16 cellular contexts compared by ENCODE assay signal in genomic region chr13:47858678-47859050, GRCh38.
DNase-seq lines count a peak whose midpoint lies in the region; ATAC-seq and TF ChIP-seq lines count a peak whose summit lies in the region.
"Had no signal": no experiment of that assay in that cellular context is flagged by ENCODE, and none has a peak within 500 bp of the region (broad histone marks: within the 10 kb centered on the region; RNA-seq: fewer than 3 reads in every experiment).

No MANE protein-coding gene starts in this region.

- TF ChIP-seq POLR2A in breast epithelium (IDR thresholded peaks at IDR 0.05) = no peak

- BruUV-seq in MCF 10A (replicated peaks; lab: Mats Ljungman, UMichigan) = no TSS peak

- no peak overlapping the region for H3K27ac Mint-ChIP-seq in MCF 10A (ENCODE audit: low read depth, unreplicated experiment)
- H3K27ac Mint-ChIP-seq: GM23338 had no signal

- no peaks in the 10 kb centered on the region for H3K9me3 Mint-ChIP-seq in MCF 10A (ENCODE audit: unreplicated experiment)
- H3K9me3 Mint-ChIP-seq: GM23338 had no signal

- H3K27ac ChIP-seq in breast epithelium = no peak overlapping the region
- no peak overlapping the region for H3K27ac ChIP-seq in RWPE1
- H3K27ac ChIP-seq: lower lobe of right lung, tibial artery had no signal

- H3K4me3 ChIP-seq in breast epithelium (no peak overlapping the region), fibroblast of mammary gland (ENCODE audit: control insufficient read depth, low read depth, low read length) (no peak overlapping the region)
- H3K4me3 ChIP-seq: GM23338, lower lobe of right lung, tibial artery had no signal

- no peaks in the 10 kb centered on the region for H3K27me3 ChIP-seq in breast epithelium
- H3K27me3 ChIP-seq: tibial artery had no signal

- DNase-seq in MCF 10A (ENCODE audit: unreplicated experiment) (peak; percentile 65), breast epithelium (ENCODE audit: low spot score in 2 of 2) (no peak), RWPE1 (ENCODE audit: low spot score) (peak; percentile 30), fibroblast of mammary gland (ENCODE audit: low read depth) (peak; percentile 88), pons (ENCODE audit: low spot score) (no peak), GM20000 (ENCODE audit: low spot score) (no peak), SHP77 treated with DMSO at 0.1 percent for 48 hours (lab: John Stamatoyannopoulos, UW) (no peak)
- DNase-seq: activated naive CD4-positive, alpha-beta T cell; cerebellar nuclear complex; DMS153; lower lobe of right lung; NCI-H1092; NCI-H2227 treated with DMSO at 0.1 percent for 48 hours; tibial artery had no signal

- ATAC-seq in HG03097 (IDR thresholded peaks at IDR 0.05; ENCODE audit: low FRiP score, unreplicated experiment) = no peak
- ATAC-seq: GM23338, lower lobe of right lung had no signal

- H3K27me3 Mint-ChIP-seq in MCF 10A (ENCODE audit: insufficient read depth, unreplicated experiment) = no peaks in the 10 kb centered on the region

- CTCF ChIA-PET in MCF 10A (lab: Yijun Ruan, JAX) = interaction anchor here (0.6 to 1.2 kb wide), 4 partner anchors 40 to 1094 kb away, joined by 3 to 4 read pairs (median 3); no protein-coding TSS in a partner anchor
- CTCF ChIA-PET in RWPE1 (lab: Yijun Ruan, JAX) = interaction anchor here (0.6 kb wide), 1 partner anchor 136 kb away, joined by 3 read pairs; no protein-coding TSS in a partner anchor

- no peaks in the 10 kb centered on the region for H3K36me3 Mint-ChIP-seq in MCF 10A (ENCODE audit: insufficient read depth, unreplicated experiment)

- peaks cover 10% of the 10 kb centered on the region for H3K4me1 Mint-ChIP-seq in MCF 10A (ENCODE audit: insufficient read depth, unreplicated experiment)

- intact Hi-C loops in MCF 10A (cut with micrococcal nuclease) (no loop called here), breast epithelium (cut with DNase I; ENCODE audit: low total_unique reads) (no loop called here)

- H3K4me3 Mint-ChIP-seq in MCF 10A (ENCODE audit: unreplicated experiment) = no peak overlapping the region
- H3K4me3 Mint-ChIP-seq: GM23338 had no signal

- H3K36me3 ChIP-seq in breast epithelium = no peaks in the 10 kb centered on the region
- H3K36me3 ChIP-seq: lower lobe of right lung, tibial artery had no signal

- POLR2A ChIA-PET in MCF 10A (lab: Yijun Ruan, JAX) = interaction anchor here (0.6 to 0.9 kb wide), 3 partner anchors 10 to 43 kb away, joined by 3 read pairs; no protein-coding TSS in a partner anchor
- POLR2A ChIA-PET in RWPE1 (lab: Yijun Ruan, JAX; ENCODE audit: low non-redundant PET) = no interaction called here

- H3K4me1 ChIP-seq in breast epithelium = no peaks in the 10 kb centered on the region
- H3K4me1 ChIP-seq: lower lobe of right lung, tibial artery had no signal

- TF ChIP-seq CTCF in MCF 10A (IDR thresholded peaks at IDR 0.05; ENCODE audit: unreplicated experiment) (no peak), breast epithelium (IDR thresholded peaks at IDR 0.05) (no peak), RWPE1 (conservative IDR thresholded peaks at IDR 0.05; ENCODE audit: low read depth) (no peak), fibroblast of mammary gland (conservative IDR thresholded peaks at IDR 0.05; ENCODE audit: control insufficient read depth, insufficient read depth, low read depth, low read length) (no peak), GM20000 (IDR thresholded peaks at IDR 0.05; ENCODE audit: extremely low read depth, missing control alignments) (no peak)

- no peaks in the 10 kb centered on the region for H3K9me3 ChIP-seq in breast epithelium
- H3K9me3 ChIP-seq: lower lobe of right lung, tibial artery had no signal

Comparison
In these comparisons a context has a peak if more than half of its experiments do, and no peak if none do; other contexts are left out.
1. DNase-seq: peak in MCF 10A (single experiment), RWPE1 (single experiment) and fibroblast of mammary gland (single experiment); none in breast epithelium (0 of 2), pons (single experiment), GM20000 (single experiment) and SHP77 treated with DMSO at 0.1 percent for 48 hours (single experiment).